ENCODE assay signal across 12 cellular contexts in the genomic region with DNA sequence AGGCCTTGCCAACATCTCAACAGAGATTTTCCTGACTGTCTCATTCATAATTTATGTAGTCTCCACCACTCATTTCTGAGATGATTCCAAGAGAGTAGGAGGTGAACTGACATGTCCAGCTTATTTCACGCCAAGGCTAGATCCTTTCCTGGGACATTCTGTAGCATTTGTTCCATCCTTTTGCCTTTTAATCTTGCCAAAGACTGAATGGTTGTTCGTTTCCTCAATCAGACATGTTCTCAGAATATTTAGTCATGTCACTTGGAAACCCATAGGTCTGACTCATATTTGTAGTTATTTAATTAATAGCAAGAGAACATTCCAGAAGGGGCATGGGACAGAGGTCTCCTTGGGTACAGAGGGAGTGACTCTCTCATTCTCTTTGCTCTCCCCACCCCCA.
DNase-seq lines count a peak whose midpoint lies in the region; ATAC-seq and TF ChIP-seq lines count a peak whose summit lies in the region.
"Had no signal": no experiment of that assay in that cellular context is flagged by ENCODE, and none has a peak within 500 bp of the region (broad histone marks: within the 10 kb centered on the region; RNA-seq: fewer than 3 reads in every experiment).

No MANE protein-coding gene starts in this region.

- CTCF ChIA-PET in HCT116 (lab: Charles Lee), result no interaction called here

- H2AFZ ChIP-seq in HCT116 (ENCODE audit: low read depth, low read length, poor library complexity, severe bottlenecking), result no peak overlapping the region

- H3K4me3 ChIP-seq in HCT116 (replicated peaks in 1 of 2; ENCODE audit: low read depth in 1 of 2, low read length in 2 of 2) (no peak overlapping the region), cardiac fibroblast (replicated peaks in 1 of 2; ENCODE audit: low read depth in 2 of 2, low read length in 2 of 2) (no peak overlapping the region), subcutaneous abdominal adipose tissue (ENCODE audit: low read depth in 1 of 5, low read length in 5 of 5) (no peak overlapping the region)
- H3K4me3 ChIP-seq: pancreas had no signal

- no peaks in the 10 kb centered on the region for H3K9me2 ChIP-seq in HCT116 (ENCODE audit: insufficient read depth)

- no TSS peak for BruUV-seq in HCT116 (replicated peaks; lab: Mats Ljungman, UMichigan)

- TF ChIP-seq CTCF in HCT116 (IDR thresholded peaks at IDR 0.05 in 2 of 3, conservative IDR thresholded peaks at IDR 0.05 in 1 of 3; ENCODE audit: borderline replicate concordance in 1 of 3, insufficient read depth in 1 of 3, low read depth in 2 of 3, low read length in 2 of 3) (no peak), cardiac fibroblast (IDR thresholded peaks at IDR 0.05; ENCODE audit: low read depth, low read length) (no peak)

- RAD21 ChIA-PET in HCT116 (lab: Charles Lee; ENCODE audit: low non-redundant PET in 1 of 2, low total read pairs in 2 of 2, uncharacterized antibody in 2 of 2, unreplicated experiment in 2 of 2), result no interaction called here

- H3K36me3 ChIP-seq in HCT116 (ENCODE audit: control insufficient read depth in 1 of 2, insufficient read depth in 2 of 2, low read length in 2 of 2) (0 out of 4 replicates have a peak, but pooled peaks cover 0 to 3% of the 10 kb centered on the region in 2 experiments), subcutaneous abdominal adipose tissue (ENCODE audit: control insufficient read depth in 5 of 5, insufficient read depth in 5 of 5, low read length in 5 of 5) (peaks cover 0 to 10% (median 0%) of the 10 kb centered on the region in 5 donors)
- H3K36me3 ChIP-seq: pancreas had no signal

- H3K27me3 ChIP-seq in HCT116 (ENCODE audit: insufficient read depth, low read length) (no peaks in the 10 kb centered on the region), subcutaneous abdominal adipose tissue (ENCODE audit: control insufficient read depth in 5 of 5, insufficient read depth in 4 of 5, low read length in 5 of 5) (no peaks in the 10 kb centered on the region)
- H3K27me3 ChIP-seq: pancreas had no signal

- no peak for TF ChIP-seq POLR2A in HCT116 (IDR thresholded peaks at IDR 0.05; ENCODE audit: borderline replicate concordance, extremely low read depth, insufficient read depth, insufficient read length)

- H3K9me3 ChIP-seq in HCT116 (ENCODE audit: control insufficient read depth in 1 of 2, insufficient read depth in 1 of 2, low read depth in 1 of 2, low read length in 2 of 2) (no peaks in the 10 kb centered on the region), subcutaneous abdominal adipose tissue (ENCODE audit: control insufficient read depth in 5 of 5, low read length in 5 of 5) (no peaks in the 10 kb centered on the region)
- H3K9me3 ChIP-seq: pancreas had no signal

- DNase-seq in HCT116 (ENCODE audit: low read depth, low spot score) (no peak), cardiac fibroblast (ENCODE audit: low read depth in 2 of 2) (peak; percentile 68 to 75), hepatic stellate cell (ENCODE audit: low spot score) (peak; percentile 11), NCI-H446 (lab: John Stamatoyannopoulos, UW) (no peak), NCI-H748 (lab: John Stamatoyannopoulos, UW; ENCODE audit: unreplicated experiment) (no peak)
- DNase-seq: anterior cingulate cortex; CD8-positive, alpha-beta T cell; NCI-H226; pancreas had no signal

- intact Hi-C loops in HCT116 (cut with micrococcal nuclease), result no loop called here

- H3K9ac ChIP-seq in HCT116 (ENCODE audit: low read length) (no peak overlapping the region), subcutaneous abdominal adipose tissue (ENCODE audit: low read length in 5 of 5) (peak overlapping the region in 2 of 5 donors; percentile 17 to 38)

- ATAC-seq in HCT116 (no peak), GM18861 (IDR thresholded peaks at IDR 0.05; ENCODE audit: unreplicated experiment) (no peak), GM18517 (IDR thresholded peaks at IDR 0.05; ENCODE audit: unreplicated experiment) (no peak)
- ATAC-seq: CD8-positive, alpha-beta T cell had no signal

- POLR2A ChIA-PET in HCT116 (lab: Charles Lee), result no interaction called here

- H3K4me1 ChIP-seq in HCT116 (ENCODE audit: control insufficient read depth in 1 of 2, insufficient read depth in 2 of 2, low read length in 2 of 2), result peaks cover 0 to 15% of the 10 kb centered on the region in 2 experiments; a peak in 2 of 4 replicates
- peaks cover 0 to 16% (median 11%) of the 10 kb centered on the region in 5 donors for H3K4me1 ChIP-seq in subcutaneous abdominal adipose tissue (ENCODE audit: control insufficient read depth in 5 of 5, insufficient read depth in 5 of 5, low read length in 5 of 5)

- H3K4me2 ChIP-seq in HCT116 (ENCODE audit: low read length), result peak overlapping the region; percentile 8; the same call in 1 of the 2 replicates

- no peaks in the 10 kb centered on the region for H4K20me1 ChIP-seq in HCT116 (ENCODE audit: insufficient read depth)

- no peak for TF ChIP-seq RAD21 in HCT116 (IDR thresholded peaks at IDR 0.05; ENCODE audit: low read depth)

- H3K27ac ChIP-seq in HCT116 (ENCODE audit: low read depth, low read length) (no peak overlapping the region), subcutaneous abdominal adipose tissue (ENCODE audit: low read depth, low read length) (peak overlapping the region; percentile 14)

- no peaks in the 10 kb centered on the region for H3K79me2 ChIP-seq in HCT116 (ENCODE audit: insufficient read depth, low read length)

TF ChIP-seq in HCT116, 20 proteins besides CTCF, POLR2A, EP300 and RAD21 (continues in another document):
- TF ChIP-seq CEBPB (IDR thresholded peaks at IDR 0.05; ENCODE audit: low read depth) (no peak), EZH2phosphoT487 (IDR thresholded peaks at IDR 0.05; ENCODE audit: borderline replicate concordance) (no peak), TCF7L2 (IDR thresholded peaks at IDR 0.05; ENCODE audit: borderline replicate concordance, extremely low read depth, insufficient read depth, insufficient read length) (no peak), JUND (IDR thresholded peaks at IDR 0.05) (no peak), CBX3 (IDR thresholded peaks at IDR 0.05; ENCODE audit: low read depth) (no peak), SIN3A (IDR thresholded peaks at IDR 0.05; ENCODE audit: low read depth) (no peak), EGR1 (IDR thresholded peaks at IDR 0.05; ENCODE audit: low read depth) (no peak), SRF (IDR thresholded peaks at IDR 0.05; ENCODE audit: low read depth) (no peak), SP1 (IDR thresholded peaks at IDR 0.05; ENCODE audit: low read depth) (no peak), POLR2AphosphoS5 (IDR thresholded peaks at IDR 0.05; ENCODE audit: low read depth, low read length) (no peak), ZNF274 (IDR thresholded peaks at IDR 0.05; ENCODE audit: low read depth, low read length) (no peak), FOSL1 (IDR thresholded peaks at IDR 0.05; ENCODE audit: low read depth) (no peak), YY1 (IDR thresholded peaks at IDR 0.05; ENCODE audit: extremely low read depth, insufficient replicate concordance, low read depth, low read length) (no peak), EZH2 (IDR thresholded peaks at IDR 0.05) (no peak)
- TF ChIP-seq, protein P1, sequence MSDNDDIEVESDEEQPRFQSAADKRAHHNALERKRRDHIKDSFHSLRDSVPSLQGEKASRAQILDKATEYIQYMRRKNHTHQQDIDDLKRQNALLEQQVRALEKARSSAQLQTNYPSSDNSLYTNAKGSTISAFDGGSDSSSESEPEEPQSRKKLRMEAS (IDR thresholded peaks at IDR 0.05), result no peak
- TF ChIP-seq, protein P2, sequence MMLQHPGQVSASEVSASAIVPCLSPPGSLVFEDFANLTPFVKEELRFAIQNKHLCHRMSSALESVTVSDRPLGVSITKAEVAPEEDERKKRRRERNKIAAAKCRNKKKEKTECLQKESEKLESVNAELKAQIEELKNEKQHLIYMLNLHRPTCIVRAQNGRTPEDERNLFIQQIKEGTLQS (IDR thresholded peaks at IDR 0.05), result no peak
- TF ChIP-seq, protein P3, sequence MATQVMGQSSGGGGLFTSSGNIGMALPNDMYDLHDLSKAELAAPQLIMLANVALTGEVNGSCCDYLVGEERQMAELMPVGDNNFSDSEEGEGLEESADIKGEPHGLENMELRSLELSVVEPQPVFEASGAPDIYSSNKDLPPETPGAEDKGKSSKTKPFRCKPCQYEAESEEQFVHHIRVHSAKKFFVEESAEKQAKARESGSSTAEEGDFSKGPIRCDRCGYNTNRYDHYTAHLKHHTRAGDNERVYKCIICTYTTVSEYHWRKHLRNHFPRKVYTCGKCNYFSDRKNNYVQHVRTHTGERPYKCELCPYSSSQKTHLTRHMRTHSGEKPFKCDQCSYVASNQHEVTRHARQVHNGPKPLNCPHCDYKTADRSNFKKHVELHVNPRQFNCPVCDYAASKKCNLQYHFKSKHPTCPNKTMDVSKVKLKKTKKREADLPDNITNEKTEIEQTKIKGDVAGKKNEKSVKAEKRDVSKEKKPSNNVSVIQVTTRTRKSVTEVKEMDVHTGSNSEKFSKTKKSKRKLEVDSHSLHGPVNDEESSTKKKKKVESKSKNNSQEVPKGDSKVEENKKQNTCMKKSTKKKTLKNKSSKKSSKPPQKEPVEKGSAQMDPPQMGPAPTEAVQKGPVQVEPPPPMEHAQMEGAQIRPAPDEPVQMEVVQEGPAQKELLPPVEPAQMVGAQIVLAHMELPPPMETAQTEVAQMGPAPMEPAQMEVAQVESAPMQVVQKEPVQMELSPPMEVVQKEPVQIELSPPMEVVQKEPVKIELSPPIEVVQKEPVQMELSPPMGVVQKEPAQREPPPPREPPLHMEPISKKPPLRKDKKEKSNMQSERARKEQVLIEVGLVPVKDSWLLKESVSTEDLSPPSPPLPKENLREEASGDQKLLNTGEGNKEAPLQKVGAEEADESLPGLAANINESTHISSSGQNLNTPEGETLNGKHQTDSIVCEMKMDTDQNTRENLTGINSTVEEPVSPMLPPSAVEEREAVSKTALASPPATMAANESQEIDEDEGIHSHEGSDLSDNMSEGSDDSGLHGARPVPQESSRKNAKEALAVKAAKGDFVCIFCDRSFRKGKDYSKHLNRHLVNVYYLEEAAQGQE (IDR thresholded peaks at IDR 0.05; ENCODE audit: low read depth), result no peak

Comparison
In these comparisons a context has a peak if more than half of its experiments do, and no peak if none do; other contexts are left out.
1. DNase-seq: peak in cardiac fibroblast (2 of 2) and hepatic stellate cell (single experiment); none in HCT116 (single experiment), NCI-H446 (0 of 2) and NCI-H748 (single experiment).